ENCODE assay signal across 8 cellular contexts in the genomic region with DNA sequence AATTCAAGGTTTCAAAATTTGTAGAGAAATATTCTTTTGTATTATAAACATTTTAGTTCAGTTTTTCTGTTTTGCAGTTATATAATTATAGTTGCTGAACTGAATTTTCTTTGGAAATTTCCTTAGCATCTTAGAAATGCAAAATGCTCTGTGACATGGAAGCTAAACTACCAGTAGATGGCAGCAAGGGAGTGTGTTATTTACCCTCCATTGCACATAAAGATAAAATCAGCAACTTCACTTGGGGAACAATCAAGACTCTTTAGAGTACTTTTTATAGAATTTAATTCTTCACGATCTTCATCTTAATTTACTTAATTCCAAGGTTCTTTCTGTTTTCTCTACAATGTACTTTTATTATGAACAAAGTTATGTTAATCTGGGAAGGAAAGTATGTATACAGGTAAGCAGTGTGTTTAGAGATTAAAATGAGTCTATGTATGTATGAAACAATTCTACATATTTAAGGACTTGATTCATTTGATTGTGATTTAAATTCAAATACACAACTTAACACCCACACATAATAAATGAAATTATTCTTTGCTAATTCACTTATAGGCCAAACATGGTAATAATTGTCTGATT.
DNase-seq lines count a peak whose midpoint lies in the region; ATAC-seq and TF ChIP-seq lines count a peak whose summit lies in the region.

No MANE protein-coding gene starts in this region.

- H3K36me3 ChIP-seq in DOHH2 (ENCODE audit: control insufficient read depth, low read length) (no peaks in the 10 kb centered on the region), sigmoid colon (no peaks in the 10 kb centered on the region)

- ATAC-seq in GM21825 (IDR thresholded peaks at IDR 0.05; ENCODE audit: unreplicated experiment) = peak; percentile 76
- peak; percentile 79 for ATAC-seq in foreskin keratinocyte
- ATAC-seq in GM21447 (IDR thresholded peaks at IDR 0.05; ENCODE audit: unreplicated experiment) = no peak

- no peak overlapping the region for H3K4me3 ChIP-seq in DOHH2 (ENCODE audit: low read length)
- H3K4me3 ChIP-seq in NB4 (ENCODE audit: low read depth, low read length) = no peak overlapping the region
- no peak overlapping the region for H3K4me3 ChIP-seq in sigmoid colon

- H3K9me2 ChIP-seq in DOHH2 (replicated peaks; ENCODE audit: control insufficient read depth, low read length) = no peaks in the 10 kb centered on the region

- no peaks in the 10 kb centered on the region for H3F3A ChIP-seq in DOHH2 (ENCODE audit: control insufficient read depth, insufficient read depth)

- peak; percentile 72 for TF ChIP-seq CTCF in DOHH2 (IDR thresholded peaks at IDR 0.05; ENCODE audit: low read depth, low read length, poor library complexity, severe bottlenecking)
- TF ChIP-seq CTCF in NB4 (IDR thresholded peaks at IDR 0.05; ENCODE audit: low read depth, low read length) = peak; percentile 69
- peak; percentile 89 for TF ChIP-seq CTCF in foreskin keratinocyte (conservative IDR thresholded peaks at IDR 0.05)
- peak; percentile 36 to 66 (median 50) for TF ChIP-seq CTCF in sigmoid colon (IDR thresholded peaks at IDR 0.05)

- H3K4me2 ChIP-seq in DOHH2 (ENCODE audit: low read length) = no peak overlapping the region

- no peak for TF ChIP-seq EP300 in sigmoid colon (IDR thresholded peaks at IDR 0.05)

- H3K27me3 ChIP-seq in DOHH2 (ENCODE audit: control insufficient read depth, low read length) (no peaks in the 10 kb centered on the region; the same call in 1 of the 2 replicates), foreskin keratinocyte (peaks cover 4% of the 10 kb centered on the region), sigmoid colon (no peaks in the 10 kb centered on the region)

- DNase-seq in NB4 (ENCODE audit: low read depth) (peak; percentile 80), SKM-1 treated with dmso at 0.1 percent for 144 hours (lab: John Stamatoyannopoulos, UW; ENCODE audit: unreplicated experiment) (peak; percentile 49), foreskin keratinocyte (peak in 1 of 2 donors; percentile 48), sigmoid colon (no peak)
- DNase-seq in activated CD8-positive, alpha-beta memory T cell treated with anti-CD3 and anti-CD28 coated beads for 24 hours = no peak

- H3K9me3 ChIP-seq in DOHH2 (ENCODE audit: control insufficient read depth, insufficient read depth, low read length) (no peaks in the 10 kb centered on the region), sigmoid colon (no peaks in the 10 kb centered on the region)

- no peaks in the 10 kb centered on the region for H3K79me2 ChIP-seq in DOHH2 (ENCODE audit: control insufficient read depth, low read length)

- intact Hi-C loops in sigmoid colon (cut with DNase I) = loop anchor here (5.0 to 10.0 kb wide), 3 partner anchors 405 to 1067 kb away; partner anchors contain the start of gene THSD7A

- H3K27ac ChIP-seq in DOHH2 (ENCODE audit: low read depth, low read length) (no peak overlapping the region), foreskin keratinocyte (no peak overlapping the region), sigmoid colon (no peak overlapping the region)

- no peaks in the 10 kb centered on the region for H4K20me1 ChIP-seq in DOHH2 (ENCODE audit: control insufficient read depth, insufficient read depth, low read depth, low read length)

- WGBS in sigmoid colon, 2 donors = 0% methylated on average over 1 of the region's 1 CpG

- TF ChIP-seq POLR2A in NB4 (IDR thresholded peaks at IDR 0.05; ENCODE audit: extremely low read depth, insufficient read length) (no peak), sigmoid colon (IDR thresholded peaks at IDR 0.05) (no peak)

- H3K4me1 ChIP-seq in DOHH2 (ENCODE audit: control insufficient read depth, low read length) (no peaks in the 10 kb centered on the region), foreskin keratinocyte (no peaks in the 10 kb centered on the region), sigmoid colon (no peaks in the 10 kb centered on the region)

Comparison
In these comparisons a context has a peak if more than half of its experiments do, and no peak if none do; other contexts are left out.
1. DNase-seq: peak in NB4 (single experiment) and SKM-1 treated with dmso at 0.1 percent for 144 hours (single experiment); none in sigmoid colon (single experiment) and activated CD8-positive, alpha-beta memory T cell treated with anti-CD3 and anti-CD28 coated beads for 24 hours (single experiment).
2. Peak in every context shown above with its lines, with median percentiles within 50 percentile points of each other: CTCF ChIP-seq.